In genomic region chr1:63770381-63770780, GRCh38 we compare ENCODE assay signal across 28 cellular contexts.
"Had no signal": no experiment of that assay in that cellular context is flagged by ENCODE, and none has a peak within 500 bp of the region (broad histone marks: within the 10 kb centered on the region; RNA-seq: fewer than 3 reads in every experiment).

No MANE protein-coding gene starts in this region.

- ATAC-seq: left colon; natural killer cell; pancreas; right lobe of liver; stimulated activated memory B cell treated with anti-CD40 and anti-IgM and Interleukin-4, amounts not matched to agents 10 μg/mL and 1 μg/mL and 100 μg/mL, for 72 hours; stimulated activated naive CD8-positive, alpha-beta T cell treated with anti-CD3 and anti-CD28 coated beads, Interleukin-15, amount 100 ng/mL, for 72 hours had no signal

- H3K27me3 ChIP-seq: neural progenitor cell, pancreas, right atrium auricular region, right lobe of liver, tibial nerve, vagina had no signal

- H3K36me3 ChIP-seq: left ventricle myocardium inferior, neural progenitor cell, neutrophil, pancreas, right atrium auricular region, right lobe of liver, tibial nerve, upper lobe of left lung, vagina had no signal

- H3K4me3 ChIP-seq: left ventricle myocardium inferior, lung, neural progenitor cell, pancreas, right atrium auricular region, right lobe of liver, smooth muscle cell, tibial nerve, upper lobe of left lung, vagina had no signal

- H3K4me3 Mint-ChIP-seq: immature natural killer cell; mesothelial cell of epicardium; natural killer cell; nephron progenitor cell; neural progenitor cell; stimulated activated memory B cell treated with anti-CD40 and anti-IgM and Interleukin-4, amounts not matched to agents 10 μg/mL and 1 μg/mL and 100 μg/mL, for 72 hours; stimulated activated naive CD8-positive, alpha-beta T cell treated with anti-CD3 and anti-CD28 coated beads, Interleukin-15, amount 100 ng/mL, for 72 hours had no signal

- DNase-seq: hypothalamus; immature natural killer cell; kidney; left colon; left ventricle myocardium inferior; mesendoderm; naive B cell; natural killer cell; nephron progenitor cell; pancreas; right lobe of liver; stimulated activated CD4-positive, alpha-beta T cell treated with anti-CD3 and anti-CD28 coated beads, Interleukin-1b, Interleukin-23, amount 100 ng/mL, for 48 hours; stimulated activated CD4-positive, alpha-beta T cell treated with anti-CD3 and anti-CD28 coated beads, Interleukin-2, amount 100 ng/mL, for 48 hours; stimulated activated CD4-positive, alpha-beta T cell treated with anti-CD3 and anti-CD28 coated beads, Interleukin-4, amount 100 ng/mL, for 4 hours; stimulated activated CD8-positive, alpha-beta memory T cell treated with anti-CD3 and anti-CD28 coated beads, Interleukin-4, amount 100 ng/mL, for 48 hours; stimulated activated naive CD4-positive, alpha-beta T cell treated with Interleukin-2 at 50 U/mL for 16 hours; stimulated activated naive CD8-positive, alpha-beta T cell treated with anti-CD3 and anti-CD28 coated beads, Interleukin-15, amount 100 ng/mL, for 72 hours; substantia nigra; upper lobe of left lung had no signal

- H3K27ac Mint-ChIP-seq: immature natural killer cell; mesothelial cell of epicardium; naive B cell; natural killer cell; nephron progenitor cell; neural progenitor cell; stimulated activated memory B cell treated with anti-CD40 and anti-IgM and Interleukin-4, amounts not matched to agents 10 μg/mL and 1 μg/mL and 100 μg/mL, for 72 hours; stimulated activated naive CD8-positive, alpha-beta T cell treated with anti-CD3 and anti-CD28 coated beads, Interleukin-15, amount 100 ng/mL, for 72 hours had no signal

- H3K36me3 Mint-ChIP-seq: mesothelial cell of epicardium; natural killer cell; neural progenitor cell; stimulated activated memory B cell treated with anti-CD40 and anti-IgM and Interleukin-4, amounts not matched to agents 10 μg/mL and 1 μg/mL and 100 μg/mL, for 72 hours had no signal

- H3K9me3 Mint-ChIP-seq: naive B cell; natural killer cell; nephron progenitor cell; neural progenitor cell; stimulated activated memory B cell treated with anti-CD40 and anti-IgM and Interleukin-4, amounts not matched to agents 10 μg/mL and 1 μg/mL and 100 μg/mL, for 72 hours; stimulated activated naive CD8-positive, alpha-beta T cell treated with anti-CD3 and anti-CD28 coated beads, Interleukin-15, amount 100 ng/mL, for 72 hours had no signal

- H3K27ac ChIP-seq: left ventricle myocardium inferior, neural progenitor cell, neutrophil, pancreas, right atrium auricular region, right lobe of liver, tibial nerve, upper lobe of left lung, vagina had no signal

- H3K9me3 ChIP-seq: left ventricle myocardium inferior, neutrophil, pancreas, right atrium auricular region, right lobe of liver, tibial nerve, upper lobe of left lung, vagina had no signal
